In genomic region chr3:32877598-32877997, GRCh38 we compare ENCODE assay signal across 30 cellular contexts. TPM values are rescaled to one million over a fixed set of nuclear protein-coding genes. Genes with fewer than 3 reads are reported as not detected.
DNase-seq lines count a peak whose midpoint lies in the region; ATAC-seq, FAIRE-seq and TF ChIP-seq lines count a peak whose summit lies in the region.
"Had no signal": no experiment of that assay in that cellular context is flagged by ENCODE, and none has a peak within 500 bp of the region (broad histone marks: within the 10 kb centered on the region; RNA-seq: fewer than 3 reads in every experiment).

No MANE protein-coding gene starts in this region.

- H3K4me1 ChIP-seq in HepG2 (ENCODE audit: insufficient read depth, low read length) (peaks cover 46% of the 10 kb centered on the region), right lobe of liver (no peaks in the 10 kb centered on the region), H9 (ENCODE audit: insufficient read depth, low read length) (peaks cover 10% of the 10 kb centered on the region; the same call in 1 of the 2 replicates), endodermal cell (ENCODE audit: control insufficient read depth, insufficient read depth, low read length) (peaks cover 6% of the 10 kb centered on the region), esophagus squamous epithelium (peaks cover 0 to 15% (median 7%) of the 10 kb centered on the region in 3 donors)
- H3K4me1 ChIP-seq: BE2C had no signal

- no peaks in the 10 kb centered on the region for H3K23me2 ChIP-seq in H9 (ENCODE audit: insufficient read length, low read depth, low read length, poor library complexity, severe bottlenecking)

- H3K27me3 ChIP-seq in HepG2 (ENCODE audit: control insufficient read depth in 1 of 2, insufficient read depth in 2 of 2, low read length in 2 of 2) (no peaks in the 10 kb centered on the region), right lobe of liver (no peaks in the 10 kb centered on the region), H9 (ENCODE audit: insufficient read depth, low read length) (no peaks in the 10 kb centered on the region), endodermal cell (ENCODE audit: control insufficient read depth, insufficient read depth, low read length, poor library complexity, severe bottlenecking) (no peaks in the 10 kb centered on the region), esophagus squamous epithelium (no peaks in the 10 kb centered on the region)
- H3K27me3 ChIP-seq: BE2C, BLaER1 had no signal

- H3K4me1 Mint-ChIP-seq in H9 (peaks cover 66 to 79% of the 10 kb centered on the region in 2 experiments), endodermal cell (peaks cover 21% of the 10 kb centered on the region)

- H4K5ac ChIP-seq in H9 (ENCODE audit: insufficient read length, low read depth, low read length), result no peak overlapping the region

- no peak overlapping the region for H4K91ac ChIP-seq in H9 (ENCODE audit: insufficient read length, low read depth, low read length)

- H2AFZ ChIP-seq in HepG2 (ENCODE audit: low read length), result no peak overlapping the region
- H2AFZ ChIP-seq in H9 (ENCODE audit: low read length), result no peak overlapping the region

- H3K79me1 ChIP-seq in H9 (ENCODE audit: insufficient read depth, low read depth, low read length, poor library complexity, severe bottlenecking), result peaks cover 3% of the 10 kb centered on the region

- TF ChIP-seq POLR2A in HepG2 (IDR thresholded peaks at IDR 0.05; ENCODE audit: insufficient read depth in 1 of 2, low read depth in 2 of 2, low read length in 2 of 2) (no peak), right lobe of liver (IDR thresholded peaks at IDR 0.05) (no peak), esophagus squamous epithelium (IDR thresholded peaks at IDR 0.05) (no peak)

- POLR2A ChIA-PET in HepG2 (lab: Yijun Ruan, JAX), result no interaction called here

- no peaks in the 10 kb centered on the region for H3K9me3 Mint-ChIP-seq in H9
- no peaks in the 10 kb centered on the region for H3K9me3 Mint-ChIP-seq in endodermal cell
- H3K9me3 Mint-ChIP-seq: CD14-positive monocyte; CD4-positive, CD25-positive, alpha-beta regulatory T cell; CD8-positive, alpha-beta memory T cell had no signal

- H2AK5ac ChIP-seq in H9 (ENCODE audit: insufficient read length, low read length), result no peak overlapping the region

- H3K27me3 Mint-ChIP-seq in H9 (ENCODE audit: low read depth), result no peaks in the 10 kb centered on the region
- H3K27me3 Mint-ChIP-seq in endodermal cell (ENCODE audit: insufficient read depth), result no peaks in the 10 kb centered on the region
- H3K27me3 Mint-ChIP-seq: CD4-positive, CD25-positive, alpha-beta regulatory T cell had no signal

- 90% methylated on average over 2 of the region's 2 CpGs for WGBS in HepG2 (ENCODE audit: low lambda C conversion rate)
- 62% methylated on average over 2 of the region's 2 CpGs for WGBS in right lobe of liver (ENCODE audit: insufficient coverage, low coverage, low lambda C conversion rate, missing lambda C conversion rate)
- no CpG with 5 or more reads among the region's 2 CpGs for WGBS in H9 (ENCODE audit: extremely low coverage, insufficient read length, low lambda C conversion rate)
- 94% methylated on average over 2 of the region's 2 CpGs for WGBS in endodermal cell (ENCODE audit: insufficient coverage in 1 of 2, insufficient read length in 1 of 2), 2 experiments
- 79 to 82% methylated on average over 2 of the region's 2 CpGs for WGBS in esophagus squamous epithelium, 2 donors

- no peak overlapping the region for H3K14ac ChIP-seq in H9 (ENCODE audit: insufficient read depth, low read length)

- no peak overlapping the region for H3K56ac ChIP-seq in H9 (ENCODE audit: insufficient read length, low read depth, low read length)

- no peak overlapping the region for H3K4me3 ChIP-seq in HepG2 (replicated peaks in 1 of 3; ENCODE audit: insufficient read depth in 1 of 3, low read depth in 2 of 3, low read length in 3 of 3)
- no peak overlapping the region for H3K4me3 ChIP-seq in right lobe of liver
- no peak overlapping the region for H3K4me3 ChIP-seq in endodermal cell (ENCODE audit: low read length)
- no peak overlapping the region for H3K4me3 ChIP-seq in esophagus squamous epithelium
- H3K4me3 ChIP-seq: BLaER1, GM12878 had no signal

- DNase-seq in HepG2 (ENCODE audit: low spot score), result no peak
- no peak for DNase-seq in right lobe of liver
- no peak for DNase-seq in H9
- DNase-seq in endodermal cell, result no peak
- DNase-seq in globus pallidus (ENCODE audit: low spot score), result no peak
- no peak for DNase-seq in esophagus squamous epithelium (lab: John Stamatoyannopoulos, UW)
- DNase-seq in NCI-H187 treated with DMSO at 0.1 percent for 48 hours (lab: John Stamatoyannopoulos, UW), result no peak
- DNase-seq: 8988T; ACHN; BE2C; C1 segment of cervical spinal cord; CD4-positive, alpha-beta memory T cell; CD4-positive, CD25-positive, alpha-beta regulatory T cell; CD8-positive, alpha-beta memory T cell; COR-L47; DMS 273 treated with DMSO at 0.1 percent for 48 hours; DMS153; DMS53; DMS79; DND-41; EL; GDM1 had no signal

- in situ Hi-C loops in HepG2 (cut with HindIII; ENCODE audit: extremely low pct_ligation_motif_present, low pct_unique_long_range_greater_than_20kb), result no loop called here

- H2BK12ac ChIP-seq in H9 (ENCODE audit: insufficient read length, low read depth, low read length), result no peak overlapping the region

- TF ChIP-seq CTCF in HepG2 (CRISPR knock-in tag; IDR thresholded peaks at IDR 0.05), result no peak
- no peak for TF ChIP-seq CTCF in right lobe of liver (IDR thresholded peaks at IDR 0.05)
- no peak for TF ChIP-seq CTCF in H9 (conservative IDR thresholded peaks at IDR 0.05)
- TF ChIP-seq CTCF in endodermal cell (conservative IDR thresholded peaks at IDR 0.05), result no peak
- no peak for TF ChIP-seq CTCF in esophagus squamous epithelium (IDR thresholded peaks at IDR 0.05)

- TF ChIP-seq EP300 in HepG2 (IDR thresholded peaks at IDR 0.05; ENCODE audit: low read depth in 2 of 2, low read length in 2 of 2), result no peak
- no peak for TF ChIP-seq EP300 in HepG2 (CRISPR knock-in tag; IDR thresholded peaks at IDR 0.05; ENCODE audit: borderline replicate concordance)

- no peak overlapping the region for H3K27ac ChIP-seq in HepG2 (ENCODE audit: extremely low read length, insufficient read depth, low read length)
- H3K27ac ChIP-seq in right lobe of liver, result no peak overlapping the region
- H3K27ac ChIP-seq in H9 (ENCODE audit: insufficient read length, low read depth, low read length), result no peak overlapping the region
- no peak overlapping the region for H3K27ac ChIP-seq in endodermal cell (ENCODE audit: low read depth, low read length)
- H3K27ac ChIP-seq in esophagus squamous epithelium, result no peak overlapping the region
- H3K27ac ChIP-seq: BLaER1 had no signal

- TF ChIP-seq RAD21 in HepG2 (CRISPR knock-in tag; IDR thresholded peaks at IDR 0.05), result no peak

- no peak overlapping the region for H3K18ac ChIP-seq in H9 (ENCODE audit: insufficient read length, low read depth, low read length)

- H4K8ac ChIP-seq in H9 (replicated peaks; ENCODE audit: insufficient read length, low read depth, low read length), result no peak overlapping the region

- H3K36me3 Mint-ChIP-seq in H9 (ENCODE audit: insufficient read depth in 1 of 3, low read depth in 3 of 3) (peaks cover 51 to 83% (median 75%) of the 10 kb centered on the region in 3 experiments), endodermal cell (ENCODE audit: low read depth) (peaks cover 74% of the 10 kb centered on the region)
- H3K36me3 Mint-ChIP-seq: CD4-positive, alpha-beta memory T cell; CD4-positive, CD25-positive, alpha-beta regulatory T cell; CD8-positive, alpha-beta memory T cell had no signal

- no peak overlapping the region for H2BK5ac ChIP-seq in H9 (ENCODE audit: insufficient read length, low read length)

- no peak overlapping the region for H2BK120ac ChIP-seq in H9 (ENCODE audit: low read depth, low read length, poor library complexity, severe bottlenecking)

- H3K9me3 ChIP-seq in HepG2 (ENCODE audit: low read length) (no peaks in the 10 kb centered on the region), right lobe of liver (no peaks in the 10 kb centered on the region), H9 (ENCODE audit: control insufficient read depth, low read depth, low read length) (no peaks in the 10 kb centered on the region), endodermal cell (ENCODE audit: control insufficient read depth, low read length) (no peaks in the 10 kb centered on the region), esophagus squamous epithelium (no peaks in the 10 kb centered on the region)
- H3K9me3 ChIP-seq: BE2C, BLaER1 had no signal

- H3K27ac Mint-ChIP-seq in H9 (peak overlapping the region in 2 of 3 experiments; percentile 54 to 86; a peak in 4 of 7 replicates), endodermal cell (peak overlapping the region; percentile 42)
- H3K27ac Mint-ChIP-seq: CD14-positive monocyte; CD4-positive, alpha-beta memory T cell; CD4-positive, CD25-positive, alpha-beta regulatory T cell; CD8-positive, alpha-beta memory T cell had no signal

- FAIRE-seq in HepG2 (lab: Jason Lieb, UNC), result no peak
- FAIRE-seq: A204.1, GM12878, GM12892, GM18507 had no signal

- H3K79me2 ChIP-seq in HepG2 (ENCODE audit: insufficient read depth, low read length), result peaks cover 97% of the 10 kb centered on the region
- H3K79me2 ChIP-seq in H9 (ENCODE audit: insufficient read depth, low read length), result peaks cover 73% of the 10 kb centered on the region; the same call in 1 of the 2 replicates

- no peak overlapping the region for H2BK15ac ChIP-seq in H9 (ENCODE audit: low read depth, low read length)

- no peak overlapping the region for H3K4ac ChIP-seq in H9 (ENCODE audit: low read depth, low read length)

- peaks cover 39 to 76% of the 10 kb centered on the region in 2 experiments for H3K36me3 ChIP-seq in HepG2 (replicated peaks in 1 of 2; ENCODE audit: control insufficient read depth in 1 of 2, insufficient read depth in 2 of 2, low read length in 2 of 2)
- H3K36me3 ChIP-seq in right lobe of liver, result no peaks in the 10 kb centered on the region
- H3K36me3 ChIP-seq in endodermal cell (ENCODE audit: control insufficient read depth, insufficient read depth, low read length), result peaks cover 74% of the 10 kb centered on the region
- no peaks in the 10 kb centered on the region for H3K36me3 ChIP-seq in esophagus squamous epithelium
- H3K36me3 ChIP-seq: BE2C, BLaER1 had no signal

- H3K23ac ChIP-seq in H9 (ENCODE audit: insufficient read length, low read depth, low read length), result no peak overlapping the region

- no peak overlapping the region for H3K4me2 ChIP-seq in HepG2 (ENCODE audit: low read depth, low read length)
- H3K4me2 ChIP-seq in H9 (ENCODE audit: insufficient read depth, insufficient read length, low read length), result no peak overlapping the region
- H3K4me2 ChIP-seq: BLaER1 had no signal

- H3K4me3 Mint-ChIP-seq in H9 (no peak overlapping the region), endodermal cell (no peak overlapping the region)
- H3K4me3 Mint-ChIP-seq: CD14-positive monocyte; CD4-positive, alpha-beta memory T cell; CD4-positive, CD25-positive, alpha-beta regulatory T cell; CD8-positive, alpha-beta memory T cell had no signal

- H3T11ph ChIP-seq in H9 (ENCODE audit: low read length), result no peak overlapping the region

- intact Hi-C loops in HepG2 (cut with micrococcal nuclease; ENCODE audit: unreplicated experiment), result no loop called here
- intact Hi-C loops in right lobe of liver (cut with DNase I), result no loop called here
- intact Hi-C loops in esophagus squamous epithelium (cut with DNase I), result no loop called here

- CTCF ChIA-PET in HepG2 (lab: Yijun Ruan, JAX; ENCODE audit: low intra/inter-chr PET ratio, low total read pairs), result no interaction called here

- ATAC-seq in HepG2 (no peak), right lobe of liver (no peak)
- ATAC-seq: GM12878 had no signal

- BruUV-seq in HepG2 (replicated peaks; lab: Mats Ljungman, UMichigan), result no TSS peak

- H3K9ac ChIP-seq in HepG2 (ENCODE audit: insufficient read depth, low read depth, low read length) (no peak overlapping the region), H9 (ENCODE audit: extremely low read depth, insufficient read length, low read length) (no peak overlapping the region), endodermal cell (ENCODE audit: extremely low read depth, low read length, poor library complexity, severe bottlenecking) (no peak overlapping the region)
- H3K9ac ChIP-seq: BLaER1 had no signal

- H4K20me1 ChIP-seq in HepG2 (ENCODE audit: insufficient read depth, low read length) (peaks cover 96% of the 10 kb centered on the region), H9 (ENCODE audit: control insufficient read depth, insufficient read depth, insufficient read length) (peaks cover 1% of the 10 kb centered on the region)
- H4K20me1 ChIP-seq: BLaER1 had no signal

- no peak overlapping the region for H2BK20ac ChIP-seq in H9 (ENCODE audit: low read depth, low read length, poor library complexity, severe bottlenecking)

RNA-seq across cellular contexts. Expression of gene TRIM71, which starts 59.8 kb away (rescaled TPM):
- total RNA-seq in HepG2 (2016; rRNA removed; fragmentation: Illumina TruSeq; extraction: Trizol), result 76.9 and 111 TPM in 2 replicates
- 5.5 and 6.3 TPM in 2 replicates for total RNA-seq in HepG2 (2016; cell fraction: cytosol; rRNA removed; fragmentation: Illumina TruSeq; extraction: Trizol; ENCODE audit: low read depth)
- 75.8 and 102 TPM in 2 replicates for total RNA-seq in HepG2 (2016; cell fraction: insoluble cytoplasmic fraction; rRNA removed; fragmentation: Illumina TruSeq; extraction: Trizol)
- total RNA-seq in HepG2 (2016; cell fraction: membrane; rRNA removed; fragmentation: Illumina TruSeq; extraction: Trizol), result 29.5 and 33.3 TPM in 2 replicates
- total RNA-seq in HepG2 (2016; cell fraction: nucleus; rRNA removed; fragmentation: Illumina TruSeq; extraction: Trizol), result 91.5 and 98.1 TPM in 2 replicates
- polyA plus RNA-seq in HepG2 (2011; rRNA removed), result 21.1 and 21.7 TPM in 2 replicates
- 16.3 and 17.3 TPM in 2 replicates for polyA plus RNA-seq in HepG2 (2011; cell fraction: cytosol; rRNA removed)
- polyA plus RNA-seq in HepG2 (2011; cell fraction: nucleus; rRNA removed), result 25.8 and 29.4 TPM in 2 replicates
- 24.9 and 35.6 TPM in 2 replicates for polyA plus RNA-seq in HepG2 (2012)
- polyA plus RNA-seq in HepG2 (2016; cell fraction: cytosol; fragmentation: Illumina TruSeq; extraction: Trizol; ENCODE audit: low read depth), result 1.8 and 1.9 TPM in 2 replicates
- 67.3 and 72.5 TPM in 2 replicates for polyA plus RNA-seq in HepG2 (2016; cell fraction: insoluble cytoplasmic fraction; fragmentation: Illumina TruSeq; extraction: Trizol; ENCODE audit: low read depth)
- 7.2 and 8.7 TPM in 2 replicates for polyA plus RNA-seq in HepG2 (2016; cell fraction: membrane; fragmentation: Illumina TruSeq; extraction: Trizol; ENCODE audit: low read depth)
- 86.2 and 92.8 TPM in 2 replicates for polyA plus RNA-seq in HepG2 (2016; cell fraction: nucleus; fragmentation: Illumina TruSeq; extraction: Trizol; ENCODE audit: insufficient read depth, low read depth)
- 0.07 and 138 TPM in 2 replicates for polyA minus RNA-seq in HepG2 (2011; rRNA and poly(A)+ RNA removed; ENCODE audit: low replicate concordance)
- polyA minus RNA-seq in HepG2 (2011; cell fraction: cytosol; rRNA and poly(A)+ RNA removed), result 80.8 and 84.9 TPM in 2 replicates
- 96.2 and 97.6 TPM in 2 replicates for polyA minus RNA-seq in HepG2 (2011; cell fraction: nucleus; rRNA and poly(A)+ RNA removed)
- not detected for total RNA-seq in right lobe of liver
- 364 and 376 TPM in 2 replicates for total RNA-seq in H9 (2021)
- total RNA-seq in endodermal cell, result 100 to 1,000 TPM; 154 to 169 TPM
- polyA plus RNA-seq in endodermal cell (2013, experiment 1 of 2), result 25.8 TPM
- polyA plus RNA-seq in endodermal cell (2013, experiment 2 of 2), result 26.8 TPM
- total RNA-seq in esophagus squamous epithelium, result not detected
- total RNA-seq: CD4-positive, alpha-beta memory T cell; Daoy had no signal
- polyA plus RNA-seq: AG04450; CD4-positive, alpha-beta memory T cell; CD8-positive, alpha-beta memory T cell had no signal

Comparison
In these comparisons a context has a peak if more than half of its experiments do, and no peak if none do; other contexts are left out.
1. RNA of gene TRIM71, which starts 59.8 kb away (total RNA-seq): 364 to 376 TPM in H9, 154 to 169 TPM in endodermal cell and 5.5 to 111 TPM in HepG2; not detected in right lobe of liver and not detected in esophagus squamous epithelium; every median in the first group is over 4 times any median in the second.